Comparison of ENCODE assay signal across 8 cellular contexts in the genomic region with DNA sequence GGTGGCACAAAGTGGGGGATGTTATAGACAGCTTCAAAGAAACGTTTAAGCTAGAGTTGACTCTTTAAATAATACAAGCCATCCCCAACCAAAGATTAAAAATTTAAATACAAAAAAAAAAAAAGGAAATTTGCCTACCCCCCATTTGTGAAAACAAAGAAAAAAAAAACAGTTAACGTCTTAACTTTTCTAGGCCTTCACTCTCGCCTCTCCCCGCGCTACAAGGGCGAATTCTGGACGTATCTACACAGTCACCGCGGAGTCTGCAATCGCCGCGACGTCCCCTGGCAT. TPM values are rescaled to one million over a fixed set of nuclear protein-coding genes. Genes with fewer than 3 reads are reported as not detected.
DNase-seq lines count a peak whose midpoint lies in the region; FAIRE-seq and TF ChIP-seq lines count a peak whose summit lies in the region.

No MANE protein-coding gene starts in this region.

- H3K4me3 ChIP-seq in HEK293 (ENCODE audit: low read depth, low read length): peak overlapping the region; percentile 12
- peak overlapping the region; percentile 66; the same call in 1 of the 2 replicates for H3K4me3 ChIP-seq in iPS DF 6.9 (ENCODE audit: low read length)
- peak overlapping the region; percentile 93 for H3K4me3 ChIP-seq in smooth muscle cell

- peak overlapping the region; percentile 49 for H3K9ac ChIP-seq in smooth muscle cell (ENCODE audit: low read depth)

- DNase-seq in activated naive CD8-positive, alpha-beta T cell treated with anti-CD3 and anti-CD28 coated beads for 36 hours: no peak
- DNase-seq in iPS DF 6.9 (ENCODE audit: low read depth, low spot score) (no peak), smooth muscle cell (lab: John Stamatoyannopoulos, UW; ENCODE audit: unreplicated experiment) (no peak), urothelium cell line (ENCODE audit: low spot score) (no peak), NAMALWA (ENCODE audit: low spot score) (no peak), SIG-M5 (lab: John Stamatoyannopoulos, UW) (no peak), AG08395 (ENCODE audit: low spot score) (no peak)

- H3K4me1 ChIP-seq in HEK293 (ENCODE audit: control insufficient read depth, insufficient read depth, low read length) (peaks cover 10% of the 10 kb centered on the region), iPS DF 6.9 (ENCODE audit: control insufficient read depth, insufficient read depth, low read length) (peaks cover 2% of the 10 kb centered on the region; the same call in 1 of the 2 replicates), smooth muscle cell (ENCODE audit: low read depth) (peaks cover 44% of the 10 kb centered on the region)

- H3K27me3 Mint-ChIP-seq in activated naive CD8-positive, alpha-beta T cell treated with anti-CD3 and anti-CD28 coated beads for 36 hours: no peaks in the 10 kb centered on the region

- peaks cover 38% of the 10 kb centered on the region for H4K20me1 ChIP-seq in smooth muscle cell (ENCODE audit: low read depth)

- H3K27ac ChIP-seq in HEK293 (ENCODE audit: extremely low read depth, low read depth, low read length): peak overlapping the region; percentile 57; the same call in 1 of the 2 replicates
- H3K27ac ChIP-seq in iPS DF 6.9 (ENCODE audit: low read length): no peak overlapping the region
- peak overlapping the region; percentile 96 for H3K27ac ChIP-seq in smooth muscle cell (ENCODE audit: low read depth)

- peak overlapping the region; percentile 93 for H3K4me2 ChIP-seq in smooth muscle cell

- POLR2A ChIA-PET in HEK293 (lab: Yijun Ruan, JAX): no interaction called here

- H3K79me2 ChIP-seq in smooth muscle cell (ENCODE audit: low read depth): peaks cover 45% of the 10 kb centered on the region

- H3K27me3 ChIP-seq in iPS DF 6.9 (ENCODE audit: control insufficient read depth, insufficient read depth, low read length) (no peaks in the 10 kb centered on the region), smooth muscle cell (ENCODE audit: low read depth) (no peaks in the 10 kb centered on the region)

- TF ChIP-seq CTCF in HEK293 (tag by site-specific recombination; IDR thresholded peaks at IDR 0.05) (peak; percentile 20; the same call in 1 of the 2 replicates), smooth muscle cell (IDR thresholded peaks at IDR 0.05; ENCODE audit: borderline replicate concordance, insufficient read depth, poor library complexity, severe bottlenecking) (no peak)

- WGBS in iPS DF 6.9 (ENCODE audit: insufficient coverage, insufficient read length): no CpG with 5 or more reads among the region's 13 CpGs
- WGBS in smooth muscle cell (ENCODE audit: low lambda C conversion rate): 2% methylated on average over 13 of the region's 13 CpGs

- H3K9me3 ChIP-seq in HEK293 (ENCODE audit: control insufficient read depth, insufficient read depth, low read depth, low read length) (no peaks in the 10 kb centered on the region), iPS DF 6.9 (ENCODE audit: control insufficient read depth, insufficient read depth, low read length) (no peaks in the 10 kb centered on the region), smooth muscle cell (replicated peaks; ENCODE audit: low read depth) (no peaks in the 10 kb centered on the region)

- CTCF ChIA-PET in HEK293 (lab: Yijun Ruan, JAX): interaction anchor here (1.2 kb wide), 1 partner anchor 42 kb away, joined by 4 read pairs; no protein-coding TSS in a partner anchor

- H3K36me3 Mint-ChIP-seq in activated naive CD8-positive, alpha-beta T cell treated with anti-CD3 and anti-CD28 coated beads for 36 hours: peaks cover 25% of the 10 kb centered on the region

- no peaks in the 10 kb centered on the region for H3K9me3 Mint-ChIP-seq in activated naive CD8-positive, alpha-beta T cell treated with anti-CD3 and anti-CD28 coated beads for 36 hours

- H3K36me3 ChIP-seq in HEK293 (ENCODE audit: control insufficient read depth in 2 of 2, insufficient read depth in 1 of 2, low read length in 2 of 2) (no peaks in the 10 kb centered on the region), iPS DF 6.9 (ENCODE audit: control insufficient read depth, insufficient read depth, low read length) (no peaks in the 10 kb centered on the region; the same call in 1 of the 2 replicates), smooth muscle cell (ENCODE audit: low read depth) (no peaks in the 10 kb centered on the region)

- peaks cover 34% of the 10 kb centered on the region for H3K4me1 Mint-ChIP-seq in activated naive CD8-positive, alpha-beta T cell treated with anti-CD3 and anti-CD28 coated beads for 36 hours

- peak overlapping the region; percentile 73 for H3K4me3 Mint-ChIP-seq in activated naive CD8-positive, alpha-beta T cell treated with anti-CD3 and anti-CD28 coated beads for 36 hours

- peaks cover 11% of the 10 kb centered on the region for H3F3A ChIP-seq in smooth muscle cell (ENCODE audit: low read depth)

- FAIRE-seq in urothelium cell line (lab: Jason Lieb, UNC): no peak

- peak overlapping the region; percentile 46 for H3K27ac Mint-ChIP-seq in activated naive CD8-positive, alpha-beta T cell treated with anti-CD3 and anti-CD28 coated beads for 36 hours

- H2AFZ ChIP-seq in smooth muscle cell (ENCODE audit: low read depth): peak overlapping the region; percentile 93

TF ChIP-seq in HEK293, 187 proteins besides CTCF, POLR2A, EP300 and RAD21 (continues in another document):
- TF ChIP-seq, protein P1, sequence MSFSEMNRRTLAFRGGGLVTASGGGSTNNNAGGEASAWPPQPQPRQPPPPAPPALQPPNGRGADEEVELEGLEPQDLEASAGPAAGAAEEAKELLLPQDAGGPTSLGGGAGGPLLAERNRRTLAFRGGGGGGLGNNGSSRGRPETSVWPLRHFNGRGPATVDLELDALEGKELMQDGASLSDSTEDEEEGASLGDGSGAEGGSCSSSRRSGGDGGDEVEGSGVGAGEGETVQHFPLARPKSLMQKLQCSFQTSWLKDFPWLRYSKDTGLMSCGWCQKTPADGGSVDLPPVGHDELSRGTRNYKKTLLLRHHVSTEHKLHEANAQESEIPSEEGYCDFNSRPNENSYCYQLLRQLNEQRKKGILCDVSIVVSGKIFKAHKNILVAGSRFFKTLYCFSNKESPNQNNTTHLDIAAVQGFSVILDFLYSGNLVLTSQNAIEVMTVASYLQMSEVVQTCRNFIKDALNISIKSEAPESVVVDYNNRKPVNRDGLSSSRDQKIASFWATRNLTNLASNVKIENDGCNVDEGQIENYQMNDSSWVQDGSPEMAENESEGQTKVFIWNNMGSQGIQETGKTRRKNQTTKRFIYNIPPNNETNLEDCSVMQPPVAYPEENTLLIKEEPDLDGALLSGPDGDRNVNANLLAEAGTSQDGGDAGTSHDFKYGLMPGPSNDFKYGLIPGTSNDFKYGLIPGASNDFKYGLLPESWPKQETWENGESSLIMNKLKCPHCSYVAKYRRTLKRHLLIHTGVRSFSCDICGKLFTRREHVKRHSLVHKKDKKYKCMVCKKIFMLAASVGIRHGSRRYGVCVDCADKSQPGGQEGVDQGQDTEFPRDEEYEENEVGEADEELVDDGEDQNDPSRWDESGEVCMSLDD (tag by site-specific recombination; IDR thresholded peaks at IDR 0.05): no peak
- TF ChIP-seq ZXDB (tag by site-specific recombination; IDR thresholded peaks at IDR 0.05) (peak; percentile 69; the same call in 1 of the 2 replicates), ZNF510 (tag by site-specific recombination; IDR thresholded peaks at IDR 0.05; ENCODE audit: insufficient replicate concordance) (peak; percentile 21), ZNF114 (tag by site-specific recombination; IDR thresholded peaks at IDR 0.05) (no peak)
- TF ChIP-seq, protein P2, sequence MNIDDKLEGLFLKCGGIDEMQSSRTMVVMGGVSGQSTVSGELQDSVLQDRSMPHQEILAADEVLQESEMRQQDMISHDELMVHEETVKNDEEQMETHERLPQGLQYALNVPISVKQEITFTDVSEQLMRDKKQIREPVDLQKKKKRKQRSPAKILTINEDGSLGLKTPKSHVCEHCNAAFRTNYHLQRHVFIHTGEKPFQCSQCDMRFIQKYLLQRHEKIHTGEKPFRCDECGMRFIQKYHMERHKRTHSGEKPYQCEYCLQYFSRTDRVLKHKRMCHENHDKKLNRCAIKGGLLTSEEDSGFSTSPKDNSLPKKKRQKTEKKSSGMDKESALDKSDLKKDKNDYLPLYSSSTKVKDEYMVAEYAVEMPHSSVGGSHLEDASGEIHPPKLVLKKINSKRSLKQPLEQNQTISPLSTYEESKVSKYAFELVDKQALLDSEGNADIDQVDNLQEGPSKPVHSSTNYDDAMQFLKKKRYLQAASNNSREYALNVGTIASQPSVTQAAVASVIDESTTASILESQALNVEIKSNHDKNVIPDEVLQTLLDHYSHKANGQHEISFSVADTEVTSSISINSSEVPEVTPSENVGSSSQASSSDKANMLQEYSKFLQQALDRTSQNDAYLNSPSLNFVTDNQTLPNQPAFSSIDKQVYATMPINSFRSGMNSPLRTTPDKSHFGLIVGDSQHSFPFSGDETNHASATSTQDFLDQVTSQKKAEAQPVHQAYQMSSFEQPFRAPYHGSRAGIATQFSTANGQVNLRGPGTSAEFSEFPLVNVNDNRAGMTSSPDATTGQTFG (tag by site-specific recombination; IDR thresholded peaks at IDR 0.05; ENCODE audit: borderline replicate concordance): no peak
- TF ChIP-seq, protein P3, sequence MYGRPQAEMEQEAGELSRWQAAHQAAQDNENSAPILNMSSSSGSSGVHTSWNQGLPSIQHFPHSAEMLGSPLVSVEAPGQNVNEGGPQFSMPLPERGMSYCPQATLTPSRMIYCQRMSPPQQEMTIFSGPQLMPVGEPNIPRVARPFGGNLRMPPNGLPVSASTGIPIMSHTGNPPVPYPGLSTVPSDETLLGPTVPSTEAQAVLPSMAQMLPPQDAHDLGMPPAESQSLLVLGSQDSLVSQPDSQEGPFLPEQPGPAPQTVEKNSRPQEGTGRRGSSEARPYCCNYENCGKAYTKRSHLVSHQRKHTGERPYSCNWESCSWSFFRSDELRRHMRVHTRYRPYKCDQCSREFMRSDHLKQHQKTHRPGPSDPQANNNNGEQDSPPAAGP (tag by site-specific recombination; IDR thresholded peaks at IDR 0.05): no peak; the same call in 1 of the 2 replicates

RNA-seq across cellular contexts. Expression of gene NUDT4, which starts 0.5 kb away (rescaled TPM):
- total RNA-seq in activated naive CD8-positive, alpha-beta T cell treated with anti-CD3 and anti-CD28 coated beads for 36 hours: 10 to 100 TPM; 77.2 to 85.5 TPM
- total RNA-seq in smooth muscle cell: 83.2 and 91.2 TPM in 2 replicates
- 49.4 and 53.9 TPM in 2 replicates for polyA plus RNA-seq in smooth muscle cell

Comparison
In these comparisons a context has a peak if more than half of its experiments do, and no peak if none do; other contexts are left out.
1. H3K4me3 ChIP-seq: peak in every context shown above with its lines; median percentile 93 in smooth muscle cell; 66 in iPS DF 6.9; 12 in HEK293.